ENCODE assay signal across 8 cellular contexts in genomic region chr9:114397219-114397847, GRCh38. TPM values are rescaled to one million over a fixed set of nuclear protein-coding genes. Genes with fewer than 3 reads are reported as not detected.
DNase-seq lines count a peak whose midpoint lies in the region; ATAC-seq, FAIRE-seq and TF ChIP-seq lines count a peak whose summit lies in the region.

No MANE protein-coding gene starts in this region.

- peak overlapping the region; percentile 98 to 99 for H3K4me3 Mint-ChIP-seq in activated T-cell treated with anti-CD3 and anti-CD28 coated beads, Interleukin-2, amount 50 U/mL, for 72 hours
- H3K4me3 Mint-ChIP-seq in type B pancreatic cell, result peak overlapping the region; percentile 93

- peaks cover 4 to 8% of the 10 kb centered on the region in 2 donors for H3K36me3 Mint-ChIP-seq in activated T-cell treated with anti-CD3 and anti-CD28 coated beads, Interleukin-2, amount 50 U/mL, for 72 hours (ENCODE audit: insufficient read depth in 2 of 2)
- no peaks in the 10 kb centered on the region for H3K36me3 Mint-ChIP-seq in type B pancreatic cell

- no peaks in the 10 kb centered on the region for H3K9me3 Mint-ChIP-seq in activated T-cell treated with anti-CD3 and anti-CD28 coated beads, Interleukin-2, amount 50 U/mL, for 72 hours
- no peaks in the 10 kb centered on the region for H3K9me3 Mint-ChIP-seq in type B pancreatic cell

- peak overlapping the region; percentile 91 for H3K27ac ChIP-seq in adipose tissue (ENCODE audit: low read depth, low read length)

- WGBS in adipose tissue, 3 donors, result 18 to 21% (median 21%) methylated on average over 14 of the region's 14 CpGs
- 19 to 24% methylated on average over 14 of the region's 14 CpGs for WGBS in lower leg skin, 2 donors

- peak; percentile 11 to 21 for ATAC-seq in activated T-cell treated with anti-CD3 and anti-CD28 coated beads, Interleukin-2, amount 50 U/mL, for 72 hours (replicated peaks in 1 of 2)

- peaks cover 53% of the 10 kb centered on the region for H3K4me1 Mint-ChIP-seq in activated T-cell treated with anti-CD3 and anti-CD28 coated beads, Interleukin-2, amount 50 U/mL, for 72 hours (ENCODE audit: low read depth)
- peaks cover 37% of the 10 kb centered on the region for H3K4me1 Mint-ChIP-seq in type B pancreatic cell (ENCODE audit: unreplicated experiment)

- TF ChIP-seq POLR2A in lower leg skin (IDR thresholded peaks at IDR 0.05), result no peak

- TF ChIP-seq CTCF in lower leg skin (IDR thresholded peaks at IDR 0.05) (no peak), type B pancreatic cell (conservative IDR thresholded peaks at IDR 0.05) (no peak)

- intact Hi-C loops in lower leg skin (cut with DNase I; ENCODE audit: low total_unique reads), result no loop called here

- no peak for FAIRE-seq in RCC 7860 (lab: Jason Lieb, UNC)

- peak overlapping the region; percentile 59 for H3K4me3 ChIP-seq in lower leg skin (ENCODE audit: low read depth, poor library complexity, severe bottlenecking)

- no peaks in the 10 kb centered on the region for H3K27me3 Mint-ChIP-seq in activated T-cell treated with anti-CD3 and anti-CD28 coated beads, Interleukin-2, amount 50 U/mL, for 72 hours (ENCODE audit: low read depth)
- H3K27me3 Mint-ChIP-seq in type B pancreatic cell, result no peaks in the 10 kb centered on the region

- peak overlapping the region; percentile 91 for H3K27ac Mint-ChIP-seq in activated T-cell treated with anti-CD3 and anti-CD28 coated beads, Interleukin-2, amount 50 U/mL, for 72 hours
- peak overlapping the region; percentile 88 for H3K27ac Mint-ChIP-seq in type B pancreatic cell

- no peak for DNase-seq in activated T-cell treated with anti-CD3 and anti-CD28 coated beads, Interleukin-2, amount 50 U/mL, for 72 hours
- no peak for DNase-seq in activated T-cell treated with anti-CD3 and anti-CD28 coated beads, Interleukin-2, amount 50 U/mL, for 1 hour
- DNase-seq in lower leg skin (ENCODE audit: low spot score in 2 of 2) (no peak), type B pancreatic cell (ENCODE audit: extremely low spot score, unreplicated experiment) (no peak), RCC 7860 (ENCODE audit: low spot score) (no peak), NCI-H2029 treated with DMSO at 0.1 percent for 48 hours (lab: John Stamatoyannopoulos, UW) (no peak)
- DNase-seq in stimulated activated CD8-positive, alpha-beta memory T cell treated with anti-CD3 and anti-CD28 coated beads, Interleukin-4, amount 100 ng/mL, for 48 hours, result no peak

RNA-seq across cellular contexts. Expression of gene AKNA, which starts 9.6 kb away (rescaled TPM):
- total RNA-seq in activated T-cell treated with anti-CD3 and anti-CD28 coated beads, Interleukin-2, amount 50 U/mL, for 72 hours, result 100 to 1,000 TPM; 204 to 246 TPM
- polyA plus RNA-seq in adipose tissue, result 10 to 100 TPM; 10.3 to 25.5 (median 22.3) TPM
- total RNA-seq in lower leg skin (10 to 100 TPM in 1 of 4 donors, 1 to 10 TPM in 3; 6.4 to 13.2 (median 8.0) TPM), type B pancreatic cell (ENCODE audit: low replicate concordance) (11.5 and 14.0 TPM in 2 replicates)

Comparison
In these comparisons a context has a peak if more than half of its experiments do, and no peak if none do; other contexts are left out.
1. RNA of gene AKNA, which starts 9.6 kb away (total RNA-seq): 204 to 246 TPM in activated T-cell treated with anti-CD3 and anti-CD28 coated beads, Interleukin-2, amount 50 U/mL, for 72 hours; 11.5 to 14.0 TPM in type B pancreatic cell and 6.4 to 13.2 TPM in lower leg skin; every median in the first group is over 10 times any median in the second.